8 cellular contexts compared by ENCODE assay signal in the genomic region with DNA sequence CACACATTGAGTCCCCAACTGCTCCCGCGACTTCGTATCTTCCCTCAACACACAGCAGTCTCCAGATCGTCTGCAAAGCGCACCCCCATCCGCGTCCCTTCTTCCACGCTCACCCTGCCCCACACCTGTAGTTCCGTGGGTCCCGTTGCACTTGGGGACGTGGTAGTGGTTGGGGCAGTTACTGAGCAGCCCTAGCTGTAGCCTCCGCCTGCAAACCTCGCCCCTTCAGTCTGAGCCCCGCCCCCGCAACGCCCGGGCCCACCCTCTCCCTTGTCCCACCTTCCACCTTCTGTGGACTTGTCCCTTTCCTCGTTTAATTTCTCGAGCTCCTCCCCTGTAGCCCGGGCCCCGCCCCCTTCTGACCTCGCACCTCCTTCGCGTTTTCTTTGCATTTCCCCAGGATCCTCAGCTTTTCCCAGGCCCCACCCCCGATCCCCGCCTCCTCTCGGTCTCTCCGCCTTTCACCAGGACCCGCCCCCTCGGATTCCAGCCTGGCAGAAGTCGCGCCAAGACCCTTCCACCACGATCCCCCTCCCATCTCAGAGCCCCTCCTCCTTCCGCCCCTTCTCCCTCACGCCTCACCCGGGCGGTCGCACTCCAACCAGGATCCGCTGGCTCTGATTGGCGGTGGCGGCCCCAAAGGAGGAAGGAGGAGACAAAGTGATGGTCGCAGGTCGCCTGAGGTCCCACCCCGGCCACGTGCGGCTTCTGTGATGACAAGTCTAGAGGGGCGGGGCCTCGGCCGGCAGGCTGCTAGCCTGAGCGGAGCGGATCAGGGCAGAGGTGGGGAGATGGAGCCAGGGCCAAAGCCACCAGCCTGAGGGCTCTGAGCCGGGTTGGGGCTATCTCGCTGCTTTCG. TPM values are rescaled to one million over a fixed set of nuclear protein-coding genes. Genes with fewer than 3 reads are reported as not detected.
DNase-seq lines count a peak whose midpoint lies in the region; TF ChIP-seq lines count a peak whose summit lies in the region.

A gene with protein sequence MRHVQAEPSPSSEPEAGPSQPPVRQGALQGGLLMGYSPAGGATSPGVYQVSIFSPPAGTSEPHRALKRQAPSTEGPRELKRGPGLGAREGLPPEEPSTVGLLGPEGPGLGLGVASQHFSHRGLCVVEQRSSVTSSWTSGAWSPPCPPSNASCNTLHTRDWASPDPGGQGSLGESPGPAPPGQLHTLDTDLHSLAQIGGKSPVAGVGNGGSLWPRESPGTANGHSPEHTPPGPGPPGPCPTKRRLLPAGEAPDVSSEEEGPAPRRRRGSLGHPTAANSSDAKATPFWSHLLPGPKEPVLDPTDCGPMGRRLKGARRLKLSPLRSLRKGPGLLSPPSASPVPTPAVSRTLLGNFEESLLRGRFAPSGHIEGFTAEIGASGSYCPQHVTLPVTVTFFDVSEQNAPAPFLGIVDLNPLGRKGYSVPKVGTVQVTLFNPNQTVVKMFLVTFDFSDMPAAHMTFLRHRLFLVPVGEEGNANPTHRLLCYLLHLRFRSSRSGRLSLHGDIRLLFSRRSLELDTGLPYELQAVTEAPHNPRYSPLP (minus strand): TSS at position 183 of the 859 bp plus-strand sequence. CDS start 7,588 bp downstream, outside the sequence.

- TF ChIP-seq CTCF in HFFc6 (IDR thresholded peaks at IDR 0.05) (no peak), NB4 (IDR thresholded peaks at IDR 0.05; ENCODE audit: low read depth, low read length) (no peak), suprapubic skin (IDR thresholded peaks at IDR 0.05) (no peak)

- TF ChIP-seq POLR2A in NB4 (IDR thresholded peaks at IDR 0.05; ENCODE audit: extremely low read depth, insufficient read length), result peak; percentile 45
- no peak for TF ChIP-seq POLR2A in suprapubic skin (IDR thresholded peaks at IDR 0.05)

- peak within 1 kb of the TSS; percentile 94 for H3K27ac Mint-ChIP-seq in HFFc6

- H3K36me3 Mint-ChIP-seq in HFFc6 (ENCODE audit: low read depth), result peaks cover 5% of the 10 kb centered on the region

- no peak within 1 kb of the TSS for H3K9ac ChIP-seq in SK-N-MC (ENCODE audit: insufficient read length)

- peaks cover 5% of the 10 kb centered on the region; the same call in 1 of the 2 replicates for H3K27me3 Mint-ChIP-seq in HFFc6 (ENCODE audit: insufficient read depth)

- H3K27ac ChIP-seq in SK-N-MC (peak within 1 kb of the TSS; percentile 88), suprapubic skin (peak within 1 kb of the TSS; percentile 89)

- no peaks in the 10 kb centered on the region for H3K9me3 Mint-ChIP-seq in HFFc6

- TF ChIP-seq EP300 in suprapubic skin (IDR thresholded peaks at IDR 0.05), result no peak

- H3K4me3 Mint-ChIP-seq in HFFc6, result peak within 1 kb of the TSS; percentile 93

- peaks cover 45% of the 10 kb centered on the region for H3K4me1 Mint-ChIP-seq in HFFc6 (ENCODE audit: low read depth)

- H3K4me1 ChIP-seq in suprapubic skin, result peaks cover 58% of the 10 kb centered on the region

- DNase-seq in GM04503 (ENCODE audit: low read depth), result peak; percentile 84
- peak; percentile 97 for DNase-seq in HFFc6
- DNase-seq in NB4 (ENCODE audit: low read depth), result peak; percentile 99
- DNase-seq in SK-N-MC (ENCODE audit: low read depth, low spot score), result peak; percentile 88
- DNase-seq in activated naive CD4-positive, alpha-beta T cell treated with anti-CD3 and anti-CD28 coated beads, Interleukin-2, amount 50 U/mL, for 16 hours, result peak; percentile 92
- peak; percentile 95 for DNase-seq in germinal center (ENCODE audit: low spot score)
- DNase-seq in nucleus accumbens (lab: John Stamatoyannopoulos, UW), result peak; percentile 51 to 98 (median 89)
- DNase-seq in suprapubic skin (ENCODE audit: low spot score in 2 of 2), result peak; percentile 99

- no peaks in the 10 kb centered on the region for H3K36me3 ChIP-seq in SK-N-MC (ENCODE audit: insufficient read depth, low read length)
- no peaks in the 10 kb centered on the region for H3K36me3 ChIP-seq in suprapubic skin

- H3K9me3 ChIP-seq in SK-N-MC (ENCODE audit: low read depth, low read length), result no peaks in the 10 kb centered on the region
- no peaks in the 10 kb centered on the region for H3K9me3 ChIP-seq in suprapubic skin

- WGBS in suprapubic skin, result under 1% methylated on average over 46 of the region's 54 CpGs

- H3K4me3 ChIP-seq in NB4 (ENCODE audit: low read depth, low read length), result peak within 1 kb of the TSS; percentile 68
- peak within 1 kb of the TSS; percentile 85 for H3K4me3 ChIP-seq in SK-N-MC
- peak within 1 kb of the TSS; percentile 49 for H3K4me3 ChIP-seq in suprapubic skin

- no peaks in the 10 kb centered on the region for H3K27me3 ChIP-seq in suprapubic skin

RNA-seq across cellular contexts. Expression of the gene that starts here (rescaled TPM):
- 10 to 100 TPM; 45.9 to 56.5 (median 49.5) TPM for total RNA-seq in HFFc6 (2021; fragmentation: NEBNext Ultra II Directional; extraction: Animal tissue kit (Norgen Biotek cat#: 25700))
- 10 to 100 TPM; 16.0 to 21.9 (median 21.4) TPM for total RNA-seq in suprapubic skin

Comparison
In these comparisons a context has a peak if more than half of its experiments do, and no peak if none do; other contexts are left out.
1. Peak in every context shown above with its lines: DNase-seq, H3K4me3 ChIP-seq and H3K27ac ChIP-seq.